10 cellular contexts compared by ENCODE assay signal in genomic region chr2:168432565-168433186, GRCh38. TPM values are rescaled to one million over a fixed set of nuclear protein-coding genes. Genes with fewer than 3 reads are reported as not detected.
DNase-seq lines count a peak whose midpoint lies in the region; ATAC-seq and TF ChIP-seq lines count a peak whose summit lies in the region.
"Had no signal": no experiment of that assay in that cellular context is flagged by ENCODE, and none has a peak within 500 bp of the region (broad histone marks: within the 10 kb centered on the region; RNA-seq: fewer than 3 reads in every experiment).

No MANE protein-coding gene starts in this region.

- no peak overlapping the region for H3K27ac Mint-ChIP-seq in natural killer cell treated with Interleukin-12 subunit alpha and Interleukin-12 subunit beta and Interleukin-15 and Interleukin-18, amount 100 ng/mL, for 72 hours
- no peak overlapping the region for H3K27ac Mint-ChIP-seq in CD14-positive monocyte
- H3K27ac Mint-ChIP-seq: endodermal cell had no signal

- H3K9me3 Mint-ChIP-seq in natural killer cell treated with Interleukin-12 subunit alpha and Interleukin-12 subunit beta and Interleukin-15 and Interleukin-18, amount 100 ng/mL, for 72 hours = no peaks in the 10 kb centered on the region
- H3K9me3 Mint-ChIP-seq in CD14-positive monocyte = no peaks in the 10 kb centered on the region
- H3K9me3 Mint-ChIP-seq: endodermal cell had no signal

- no peak for TF ChIP-seq CTCF in CD14-positive monocyte (IDR thresholded peaks at IDR 0.05)

- peak; percentile 76 for ATAC-seq in GM21825 (IDR thresholded peaks at IDR 0.05; ENCODE audit: unreplicated experiment)
- no peak for ATAC-seq in natural killer cell treated with Interleukin-12 subunit alpha and Interleukin-12 subunit beta and Interleukin-15 and Interleukin-18, amount 100 ng/mL, for 72 hours

- DNase-seq in NCI-H1417 (lab: John Stamatoyannopoulos, UW) (peak in 2 of 3 experiments; percentile 18 to 70), NCI-H1417 treated with DMSO at 0.1 percent for 48 hours (lab: John Stamatoyannopoulos, UW) (no peak), NCI-H345 treated with DMSO at 0.1 percent for 48 hours (lab: John Stamatoyannopoulos, UW; ENCODE audit: unreplicated experiment) (peak; percentile 28), occipital lobe (lab: John Stamatoyannopoulos, UW) (no peak), GM19240 (ENCODE audit: insufficient read length, low spot score) (no peak), CD14-positive monocyte (ENCODE audit: low spot score) (no peak)
- DNase-seq in natural killer cell treated with Interleukin-12 subunit alpha and Interleukin-12 subunit beta and Interleukin-15 and Interleukin-18, amount 100 ng/mL, for 72 hours (ENCODE audit: low spot score) = no peak
- DNase-seq: endodermal cell, NCI-H2171 had no signal

- H3K4me3 Mint-ChIP-seq in natural killer cell treated with Interleukin-12 subunit alpha and Interleukin-12 subunit beta and Interleukin-15 and Interleukin-18, amount 100 ng/mL, for 72 hours = peak overlapping the region; percentile 39
- H3K4me3 Mint-ChIP-seq in CD14-positive monocyte = no peak overlapping the region
- H3K4me3 Mint-ChIP-seq: endodermal cell had no signal

- peaks cover 0 to 9% of the 10 kb centered on the region in 2 donors for H3K27me3 Mint-ChIP-seq in natural killer cell treated with Interleukin-12 subunit alpha and Interleukin-12 subunit beta and Interleukin-15 and Interleukin-18, amount 100 ng/mL, for 72 hours
- peaks cover 0 to 3% (median 3%) of the 10 kb centered on the region in 3 donors for H3K27me3 Mint-ChIP-seq in CD14-positive monocyte (ENCODE audit: low read depth in 3 of 3)

- H3K36me3 Mint-ChIP-seq in natural killer cell treated with Interleukin-12 subunit alpha and Interleukin-12 subunit beta and Interleukin-15 and Interleukin-18, amount 100 ng/mL, for 72 hours = no peaks in the 10 kb centered on the region
- H3K36me3 Mint-ChIP-seq in CD14-positive monocyte = no peaks in the 10 kb centered on the region

- H3K4me1 Mint-ChIP-seq in natural killer cell treated with Interleukin-12 subunit alpha and Interleukin-12 subunit beta and Interleukin-15 and Interleukin-18, amount 100 ng/mL, for 72 hours (ENCODE audit: low read depth in 2 of 2) = peaks cover 9 to 28% of the 10 kb centered on the region in 2 donors
- H3K4me1 Mint-ChIP-seq in CD14-positive monocyte = no peaks in the 10 kb centered on the region

- intact Hi-C loops in CD14-positive monocyte (cut with micrococcal nuclease) = no loop called here

RNA-seq across cellular contexts. Expression of gene CERS6, which starts 23.4 kb away (rescaled TPM):
- 10 to 100 TPM; 17.8 to 19.5 TPM for total RNA-seq in natural killer cell treated with Interleukin-12 subunit alpha and Interleukin-12 subunit beta and Interleukin-15 and Interleukin-18, amount 100 ng/mL, for 72 hours
- total RNA-seq in occipital lobe = 146 TPM
- polyA plus RNA-seq in CD14-positive monocyte = 10 to 100 TPM; 15.6 to 17.7 TPM

Comparison
In these comparisons a context has a peak if more than half of its experiments do, and no peak if none do; other contexts are left out.
1. DNase-seq: peak in NCI-H1417 (2 of 3) and NCI-H345 treated with DMSO at 0.1 percent for 48 hours (single experiment); none in NCI-H1417 treated with DMSO at 0.1 percent for 48 hours (single experiment), natural killer cell treated with Interleukin-12 subunit alpha and Interleukin-12 subunit beta and Interleukin-15 and Interleukin-18, amount 100 ng/mL, for 72 hours (single experiment), occipital lobe (single experiment), GM19240 (single experiment) and CD14-positive monocyte (single experiment).